ENCODE assay signal across 13 cellular contexts in the genomic region with DNA sequence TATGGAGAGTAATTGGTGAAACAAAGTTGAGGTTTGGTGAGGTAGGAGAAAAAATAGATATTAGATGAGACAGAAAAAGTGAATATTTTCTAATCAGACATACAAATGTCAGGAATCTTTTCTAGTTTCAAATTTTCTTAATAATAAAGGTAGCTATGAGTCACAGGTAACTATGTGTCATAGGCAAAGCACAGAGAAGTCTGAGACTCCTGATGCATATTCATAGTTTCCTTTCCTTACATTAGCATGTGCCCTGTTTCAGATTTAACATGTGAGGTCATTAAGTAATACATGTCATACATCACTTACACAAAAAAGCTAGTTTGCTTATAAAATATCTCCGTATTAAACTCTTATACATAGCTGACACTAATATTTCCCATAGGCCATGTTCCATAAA.
A peak's percentile ranks its signal among the peaks of the same experiment; 100 is the strongest.
DNase-seq lines count a peak whose midpoint lies in the region.
"Had no signal": no experiment of that assay in that cellular context is flagged by ENCODE, and none has a peak within 500 bp of the region (broad histone marks: within the 10 kb centered on the region; RNA-seq: fewer than 3 reads in every experiment).

No MANE protein-coding gene starts in this region.

- DNase-seq in ELR (ENCODE audit: low read depth) = peak; percentile 50
- DNase-seq in HS-5 (ENCODE audit: low read depth) = peak; percentile 1
- peak; percentile 59 for DNase-seq in RKO (ENCODE audit: low spot score)
- peak; percentile 1 for DNase-seq in putamen (ENCODE audit: low spot score)
- no peak for DNase-seq in T1000 (lab: John Stamatoyannopoulos, UW)
- no peak for DNase-seq in OCI-M1 (lab: John Stamatoyannopoulos, UW)
- no peak for DNase-seq in NCI-H146 (lab: John Stamatoyannopoulos, UW)
- DNase-seq: 8988T; AML-193; Caco-2; CD8-positive, alpha-beta memory T cell; DMS53; GM23248 had no signal

Comparison
In these comparisons a context has a peak if more than half of its experiments do, and no peak if none do; other contexts are left out.
1. DNase-seq: peak in ELR (single experiment), HS-5 (single experiment), RKO (single experiment) and putamen (single experiment); none in T1000 (single experiment), OCI-M1 (single experiment) and NCI-H146 (single experiment).